1 cellular context compared by ENCODE assay signal in the genomic region with DNA sequence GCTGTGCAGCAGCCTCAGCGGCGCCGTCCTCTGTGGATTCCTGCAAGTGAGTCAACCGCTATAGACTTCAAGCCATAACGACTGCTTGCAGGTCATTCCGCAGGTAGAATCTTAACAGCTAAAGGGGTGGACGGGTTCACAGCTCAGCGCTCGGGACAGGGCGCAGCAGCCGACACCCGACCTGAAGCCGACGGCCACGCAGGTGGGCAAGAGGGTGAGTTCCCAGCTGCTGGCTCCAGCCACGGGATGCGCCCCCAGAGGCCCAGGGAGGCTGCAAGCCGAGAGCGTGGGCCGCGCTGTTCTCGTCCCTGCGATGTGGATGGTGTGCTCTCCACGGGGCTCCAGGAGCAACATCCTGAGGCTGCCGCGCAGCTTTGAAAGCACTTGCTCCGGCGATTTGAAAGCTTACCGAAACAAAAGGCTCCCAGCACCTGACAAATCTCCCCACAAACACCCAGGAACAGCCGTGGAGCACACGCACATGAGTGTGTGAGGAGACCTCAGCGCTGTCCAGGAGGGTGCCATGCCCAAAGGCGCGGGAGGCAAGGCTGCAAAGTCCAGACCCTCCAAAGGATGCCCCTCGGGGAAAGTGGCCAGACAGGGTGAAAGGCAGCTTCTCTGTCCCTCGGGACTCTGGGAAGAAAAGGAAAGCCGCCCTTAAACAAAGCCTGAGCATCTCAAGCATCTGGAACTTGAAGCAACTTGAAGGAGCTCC.
TF ChIP-seq lines count a peak whose summit lies in the region.

No MANE protein-coding gene starts in this region.

TF ChIP-seq in H1, 55 proteins besides CTCF, POLR2A, EP300 and RAD21:
- TF ChIP-seq NANOG (IDR thresholded peaks at IDR 0.05; ENCODE audit: insufficient read depth, low read depth, low read length, poor library complexity, severe bottlenecking) = no peak
- TF ChIP-seq GTF2F1 (IDR thresholded peaks at IDR 0.05; ENCODE audit: borderline replicate concordance, low read depth, low read length) = no peak
TF ChIP-seq in H1: peak in this region for 0.
